ENCODE assay signal across 17 cellular contexts in genomic region chr1:224381880-224382548, GRCh38. TPM values are rescaled to one million over a fixed set of nuclear protein-coding genes. Genes with fewer than 3 reads are reported as not detected.
DNase-seq lines count a peak whose midpoint lies in the region; FAIRE-seq and TF ChIP-seq lines count a peak whose summit lies in the region.
"Had no signal": no experiment of that assay in that cellular context is flagged by ENCODE, and none has a peak within 500 bp of the region (broad histone marks: within the 10 kb centered on the region; RNA-seq: fewer than 3 reads in every experiment).

No MANE protein-coding gene starts in this region.

- peak overlapping the region; percentile 95 for H3K27ac Mint-ChIP-seq in activated T-cell treated with anti-CD3 and anti-CD28 coated beads, Interleukin-2, amount 50 U/mL, for 24 hours
- H3K27ac Mint-ChIP-seq in activated naive CD8-positive, alpha-beta T cell treated with anti-CD3 and anti-CD28 coated beads for 36 hours: peak overlapping the region; percentile 88
- H3K27ac Mint-ChIP-seq: type B pancreatic cell had no signal

- POLR2A ChIA-PET in RWPE1 (lab: Yijun Ruan, JAX; ENCODE audit: low non-redundant PET): no interaction called here

- H3K4me3 ChIP-seq in HL-60 (replicated peaks; ENCODE audit: insufficient read depth, low read length): no peak overlapping the region
- H3K4me3 ChIP-seq: cardiac muscle cell, HAP-1, SJSA1 had no signal

- H3K9me3 Mint-ChIP-seq in activated T-cell treated with anti-CD3 and anti-CD28 coated beads, Interleukin-2, amount 50 U/mL, for 24 hours: no peaks in the 10 kb centered on the region
- H3K9me3 Mint-ChIP-seq in activated naive CD8-positive, alpha-beta T cell treated with anti-CD3 and anti-CD28 coated beads for 36 hours: no peaks in the 10 kb centered on the region
- H3K9me3 Mint-ChIP-seq: CD14-positive monocyte, type B pancreatic cell had no signal

- H3K4me3 Mint-ChIP-seq in activated T-cell treated with anti-CD3 and anti-CD28 coated beads, Interleukin-2, amount 50 U/mL, for 24 hours: peak overlapping the region; percentile 47
- no peak overlapping the region for H3K4me3 Mint-ChIP-seq in activated naive CD8-positive, alpha-beta T cell treated with anti-CD3 and anti-CD28 coated beads for 36 hours
- H3K4me3 Mint-ChIP-seq: CD14-positive monocyte, type B pancreatic cell had no signal

- no peak for DNase-seq in activated T-cell treated with anti-CD3 and anti-CD28 coated beads, Interleukin-2, amount 50 U/mL, for 24 hours
- DNase-seq in activated T-cell treated with anti-CD3 and anti-CD28 coated beads, Interleukin-2, amount 50 U/mL, for 1 hour: no peak
- no peak for DNase-seq in HL-60 (ENCODE audit: low read depth in 1 of 2, low spot score in 1 of 2)
- DNase-seq in activated naive CD8-positive, alpha-beta T cell treated with anti-CD3 and anti-CD28 coated beads for 36 hours: peak; percentile 32
- DNase-seq in renal cortical epithelial cell (ENCODE audit: low read depth): peak; percentile 17
- DNase-seq in GM19238 (ENCODE audit: insufficient read length, low spot score): no peak
- no peak for DNase-seq in RWPE1 (ENCODE audit: low spot score)
- DNase-seq in HTR-8/SVneo (ENCODE audit: insufficient read length, low spot score): no peak
- DNase-seq: glutamatergic neuron, Kasumi-1, NCI-H1105 had no signal

- peak overlapping the region; percentile 84 for H3K27ac ChIP-seq in HL-60 (replicated peaks)
- no peak overlapping the region for H3K27ac ChIP-seq in RWPE1
- H3K27ac ChIP-seq: parathyroid adenoma, SJSA1 had no signal

- FAIRE-seq in HTR-8/SVneo (lab: Jason Lieb, UNC): no peak

- peaks cover 71% of the 10 kb centered on the region for H3K36me3 Mint-ChIP-seq in activated T-cell treated with anti-CD3 and anti-CD28 coated beads, Interleukin-2, amount 50 U/mL, for 24 hours (ENCODE audit: low read depth)
- H3K36me3 Mint-ChIP-seq in activated naive CD8-positive, alpha-beta T cell treated with anti-CD3 and anti-CD28 coated beads for 36 hours: peaks cover 49% of the 10 kb centered on the region

- no peaks in the 10 kb centered on the region for H3K27me3 Mint-ChIP-seq in activated T-cell treated with anti-CD3 and anti-CD28 coated beads, Interleukin-2, amount 50 U/mL, for 24 hours
- H3K27me3 Mint-ChIP-seq in activated naive CD8-positive, alpha-beta T cell treated with anti-CD3 and anti-CD28 coated beads for 36 hours: no peaks in the 10 kb centered on the region
- H3K27me3 Mint-ChIP-seq: type B pancreatic cell had no signal

- no peaks in the 10 kb centered on the region for H3K27me3 ChIP-seq in HL-60 (ENCODE audit: insufficient read depth, poor library complexity, severe bottlenecking)
- H3K27me3 ChIP-seq: cardiac muscle cell, SJSA1 had no signal

- no peak for TF ChIP-seq CTCF in HL-60 (IDR thresholded peaks at IDR 0.05; ENCODE audit: insufficient read depth, low read length)
- no peak for TF ChIP-seq CTCF in RWPE1 (conservative IDR thresholded peaks at IDR 0.05; ENCODE audit: low read depth)

- CTCF ChIA-PET in RWPE1 (lab: Yijun Ruan, JAX): no interaction called here

- H3K4me1 Mint-ChIP-seq in activated T-cell treated with anti-CD3 and anti-CD28 coated beads, Interleukin-2, amount 50 U/mL, for 24 hours (ENCODE audit: low read depth): peaks cover 80% of the 10 kb centered on the region
- H3K4me1 Mint-ChIP-seq in activated naive CD8-positive, alpha-beta T cell treated with anti-CD3 and anti-CD28 coated beads for 36 hours: peaks cover 73% of the 10 kb centered on the region

RNA-seq across cellular contexts. Expression of gene CNIH4, which starts 25.3 kb away (rescaled TPM):
- 10 to 100 TPM; 48.5 to 53.2 TPM for total RNA-seq in activated naive CD8-positive, alpha-beta T cell treated with anti-CD3 and anti-CD28 coated beads for 36 hours
- total RNA-seq in renal cortical epithelial cell: 77.0 and 122 TPM in 2 replicates

RNA-seq across cellular contexts. Expression of gene NVL, which starts 52.0 kb away (rescaled TPM):
- 10 to 100 TPM; 41.6 to 45.2 TPM for total RNA-seq in activated naive CD8-positive, alpha-beta T cell treated with anti-CD3 and anti-CD28 coated beads for 36 hours
- total RNA-seq in renal cortical epithelial cell: 32.1 and 33.3 TPM in 2 replicates

RNA-seq across cellular contexts. Expression of gene WDR26, which starts 52.6 kb away (rescaled TPM):
- total RNA-seq in activated naive CD8-positive, alpha-beta T cell treated with anti-CD3 and anti-CD28 coated beads for 36 hours: 10 to 100 TPM; 61.4 to 62.3 TPM
- 57.5 and 150 TPM in 2 replicates for total RNA-seq in renal cortical epithelial cell

Comparison
In these comparisons a context has a peak if more than half of its experiments do, and no peak if none do; other contexts are left out.
1. DNase-seq: peak in activated naive CD8-positive, alpha-beta T cell treated with anti-CD3 and anti-CD28 coated beads for 36 hours (single experiment) and renal cortical epithelial cell (single experiment); none in activated T-cell treated with anti-CD3 and anti-CD28 coated beads, Interleukin-2, amount 50 U/mL, for 24 hours (single experiment), activated T-cell treated with anti-CD3 and anti-CD28 coated beads, Interleukin-2, amount 50 U/mL, for 1 hour (single experiment), HL-60 (0 of 2), GM19238 (single experiment), RWPE1 (single experiment) and HTR-8/SVneo (single experiment).